Comparison of ENCODE assay signal across 21 cellular contexts in the genomic region with DNA sequence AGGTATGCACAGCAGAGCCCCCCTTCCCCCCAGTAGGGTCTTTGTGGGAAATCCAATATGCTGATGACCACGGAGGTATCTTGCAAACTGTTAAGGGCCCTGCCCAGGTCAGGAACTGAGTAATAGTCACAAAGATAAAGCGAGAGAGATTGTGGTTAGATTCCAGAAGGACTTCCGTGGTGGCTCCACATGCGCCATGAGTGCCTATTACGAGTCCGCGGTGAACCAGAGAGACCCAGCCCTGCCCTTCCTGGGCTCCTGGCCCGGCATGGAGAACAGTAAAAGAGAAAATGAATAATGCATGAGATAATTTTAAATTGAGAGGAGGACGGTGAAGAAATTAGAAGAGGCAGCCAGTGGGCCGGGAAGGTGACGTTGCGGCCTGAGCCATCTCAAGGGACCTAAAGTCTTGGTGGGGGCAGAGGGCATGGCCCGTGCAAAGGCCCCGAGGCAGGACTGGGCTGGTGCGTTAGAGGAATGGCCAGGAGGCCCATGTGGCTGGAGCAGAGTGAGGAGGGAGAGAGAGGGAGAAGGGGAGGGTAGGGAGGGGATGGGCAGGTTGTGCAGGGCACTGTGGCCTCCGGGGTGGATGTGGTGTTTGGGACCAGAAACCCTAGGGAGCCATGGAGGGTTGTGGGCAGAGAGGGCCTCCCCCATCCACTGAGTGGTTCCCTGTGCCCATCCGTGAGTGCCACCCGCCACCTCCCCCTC. TPM values are rescaled to one million over a fixed set of nuclear protein-coding genes. Genes with fewer than 3 reads are reported as not detected.
DNase-seq lines count a peak whose midpoint lies in the region; TF ChIP-seq lines count a peak whose summit lies in the region.
"Had no signal": no experiment of that assay in that cellular context is flagged by ENCODE, and none has a peak within 500 bp of the region (broad histone marks: within the 10 kb centered on the region; RNA-seq: fewer than 3 reads in every experiment).

No MANE protein-coding gene starts in this region.

- DNase-seq in ELR (ENCODE audit: low read depth): peak; percentile 76
- DNase-seq in M059J (ENCODE audit: low read depth): peak; percentile 90
- DNase-seq in cardiac fibroblast (ENCODE audit: low read depth in 2 of 2): peak; percentile 26 to 59
- no peak for DNase-seq in neuronal stem cell (ENCODE audit: low spot score)
- no peak for DNase-seq in AG08395 (ENCODE audit: low spot score)
- no peak for DNase-seq in activated naive CD8-positive, alpha-beta T cell treated with anti-CD3 and anti-CD28 coated beads for 36 hours
- DNase-seq in GOT3 (lab: John Stamatoyannopoulos, UW): no peak
- DNase-seq: activated CD4-positive, alpha-beta T cell treated with anti-CD3 and anti-CD28 coated beads for 48 hours; activated naive CD4-positive, alpha-beta T cell treated with anti-CD3 and anti-CD28 coated beads, Interleukin-2, amount 50 U/mL, for 16 hours; COR-L47; effector CD8-positive, alpha-beta T cell; HCEC 1CT; left colon; naive B cell; NCI-H1694 treated with DMSO at 0.1 percent for 48 hours; NCI-H774; occipital lobe; SIG-M5; stimulated activated CD4-positive, alpha-beta T cell treated with anti-CD3 and anti-CD28 coated beads, Interleukin-4, amount 100 ng/mL, for 24 hours; stimulated activated naive CD4-positive, alpha-beta T cell treated with Interleukin-2 at 50 U/mL for 16 hours; tibial artery had no signal

- peak overlapping the region; percentile 13 for H2BK5ac ChIP-seq in neuronal stem cell (ENCODE audit: low read length)

- no peak overlapping the region for H2BK120ac ChIP-seq in neuronal stem cell (ENCODE audit: low read depth, low read length)

- H2BK12ac ChIP-seq in neuronal stem cell (ENCODE audit: low read length): no peak overlapping the region

- no peaks in the 10 kb centered on the region for H3K36me3 Mint-ChIP-seq in activated naive CD8-positive, alpha-beta T cell treated with anti-CD3 and anti-CD28 coated beads for 36 hours
- H3K36me3 Mint-ChIP-seq: naive B cell had no signal

- H3K4me3 ChIP-seq in cardiac fibroblast (replicated peaks in 1 of 2; ENCODE audit: low read depth in 2 of 2, low read length in 2 of 2) (no peak overlapping the region), neuronal stem cell (ENCODE audit: low read length in 2 of 2) (peak overlapping the region in 1 of 2 donors; percentile 18)
- H3K4me3 ChIP-seq: tibial artery had no signal

- no peaks in the 10 kb centered on the region for H3K9me3 ChIP-seq in neuronal stem cell (replicated peaks in 1 of 2; ENCODE audit: control insufficient read depth in 2 of 2, insufficient read depth in 1 of 2, low read depth in 1 of 2, low read length in 2 of 2)
- H3K9me3 ChIP-seq: tibial artery had no signal

- no peak overlapping the region for H3K18ac ChIP-seq in neuronal stem cell (ENCODE audit: low read length)

- H3K27me3 Mint-ChIP-seq in activated naive CD8-positive, alpha-beta T cell treated with anti-CD3 and anti-CD28 coated beads for 36 hours: peaks cover 24% of the 10 kb centered on the region

- H3K79me1 ChIP-seq in neuronal stem cell (ENCODE audit: low read depth, low read length): peaks cover 7% of the 10 kb centered on the region

- H2AK5ac ChIP-seq in neuronal stem cell (ENCODE audit: low read depth, low read length): peak overlapping the region; percentile 63

- H3K27ac ChIP-seq in neuronal stem cell (replicated peaks; ENCODE audit: low read length): no peak overlapping the region
- H3K27ac ChIP-seq: tibial artery had no signal

- WGBS in neuronal stem cell (ENCODE audit: extremely low coverage in 2 of 2, insufficient read length in 2 of 2, insufficient replicate concordance in 1 of 2), 2 donors: 100% methylated on average over 1 of the region's 18 CpGs; no CpG with 5 or more reads in 1 of the 2 donors

- H3K9ac ChIP-seq in neuronal stem cell (ENCODE audit: low read depth, low read length, poor library complexity): peak overlapping the region; percentile 44

- H3K4ac ChIP-seq in neuronal stem cell (ENCODE audit: low read length): no peak overlapping the region

- H3K4me2 ChIP-seq in neuronal stem cell (ENCODE audit: insufficient read depth, low read length, poor library complexity, severe bottlenecking): no peak overlapping the region

- no peak overlapping the region for H3K23ac ChIP-seq in neuronal stem cell (ENCODE audit: low read depth, low read length, poor library complexity)

- H3K4me1 Mint-ChIP-seq in activated naive CD8-positive, alpha-beta T cell treated with anti-CD3 and anti-CD28 coated beads for 36 hours: no peaks in the 10 kb centered on the region

- no peaks in the 10 kb centered on the region for H3K36me3 ChIP-seq in neuronal stem cell (replicated peaks in 1 of 2; ENCODE audit: control insufficient read depth in 2 of 2, insufficient read depth in 2 of 2, low read length in 2 of 2)
- H3K36me3 ChIP-seq: tibial artery had no signal

- no peak overlapping the region for H2AFZ ChIP-seq in neuronal stem cell (ENCODE audit: low read length)

- H3K4me3 Mint-ChIP-seq in activated naive CD8-positive, alpha-beta T cell treated with anti-CD3 and anti-CD28 coated beads for 36 hours: no peak overlapping the region
- H3K4me3 Mint-ChIP-seq: naive B cell had no signal

- peak overlapping the region; percentile 37 for H2BK15ac ChIP-seq in neuronal stem cell (ENCODE audit: low read length)

- no peaks in the 10 kb centered on the region for H3K27me3 ChIP-seq in neuronal stem cell (ENCODE audit: control insufficient read depth in 3 of 3, insufficient read depth in 3 of 3, low read depth in 1 of 3, low read length in 3 of 3)

- no peaks in the 10 kb centered on the region for H3K4me1 ChIP-seq in neuronal stem cell (ENCODE audit: control insufficient read depth in 2 of 2, insufficient read depth in 1 of 2, low read depth in 1 of 2, low read length in 2 of 2)
- H3K4me1 ChIP-seq: tibial artery had no signal

- peak overlapping the region; percentile 43 for H4K8ac ChIP-seq in neuronal stem cell (ENCODE audit: low read depth, low read length)

- no peak overlapping the region for H4K91ac ChIP-seq in neuronal stem cell (ENCODE audit: low read depth, low read length, poor library complexity)

- no peak overlapping the region for H3K27ac Mint-ChIP-seq in activated naive CD8-positive, alpha-beta T cell treated with anti-CD3 and anti-CD28 coated beads for 36 hours

- TF ChIP-seq CTCF in cardiac fibroblast (IDR thresholded peaks at IDR 0.05; ENCODE audit: low read depth, low read length): no peak

- no peak overlapping the region for H3K14ac ChIP-seq in neuronal stem cell (ENCODE audit: low read length)

- H3K9me3 Mint-ChIP-seq in activated naive CD8-positive, alpha-beta T cell treated with anti-CD3 and anti-CD28 coated beads for 36 hours: no peaks in the 10 kb centered on the region

RNA-seq across cellular contexts. Expression of a gene that starts 46.6 kb away (rescaled TPM):
- total RNA-seq in M059J (2014; rRNA removed; shearing (Covaris generic)): 26.5 and 56.9 TPM in 2 replicates
- polyA plus RNA-seq in neuronal stem cell (2013, experiment 1 of 2): 4.0 TPM
- polyA plus RNA-seq in neuronal stem cell (2013, experiment 2 of 2): 4.5 TPM
- 10 to 100 TPM; 19.0 to 19.5 TPM for total RNA-seq in activated naive CD8-positive, alpha-beta T cell treated with anti-CD3 and anti-CD28 coated beads for 36 hours

Comparison
In these comparisons a context has a peak if more than half of its experiments do, and no peak if none do; other contexts are left out.
1. DNase-seq: peak in ELR (single experiment), M059J (single experiment) and cardiac fibroblast (2 of 2); none in neuronal stem cell (single experiment), AG08395 (single experiment), activated naive CD8-positive, alpha-beta T cell treated with anti-CD3 and anti-CD28 coated beads for 36 hours (single experiment) and GOT3 (single experiment).